In genomic region chr6:19465760-19466159, GRCh38 we compare ENCODE assay signal across 12 cellular contexts.
A peak's percentile ranks its signal among the peaks of the same experiment; 100 is the strongest.
DNase-seq lines count a peak whose midpoint lies in the region; FAIRE-seq and TF ChIP-seq lines count a peak whose summit lies in the region.
"Had no signal": no experiment of that assay in that cellular context is flagged by ENCODE, and none has a peak within 500 bp of the region (broad histone marks: within the 10 kb centered on the region; RNA-seq: fewer than 3 reads in every experiment).

No MANE protein-coding gene starts in this region.

- no peak overlapping the region for H3K23ac ChIP-seq in H1 (ENCODE audit: insufficient read length)

- TF ChIP-seq POLR2A in H1 (IDR thresholded peaks at IDR 0.05; ENCODE audit: control extremely low read depth in 1 of 2, low read depth in 2 of 2, low read length in 2 of 2) (no peak), erythroblast (IDR thresholded peaks at IDR 0.05; ENCODE audit: low read length) (no peak)

- no peak overlapping the region for H2BK12ac ChIP-seq in H1 (ENCODE audit: low read depth, low read length)

- H2BK5ac ChIP-seq in H1 (ENCODE audit: low read depth, low read length), result no peak overlapping the region

- no peak overlapping the region for H4K91ac ChIP-seq in H1 (replicated peaks; ENCODE audit: insufficient read length, low read length)

- POLR2A ChIA-PET in H1 (lab: Charles Lee; ENCODE audit: partially characterized antibody), result interaction anchor here (0.8 kb wide), 1 partner anchor 14 kb away, joined by 3 read pairs; no protein-coding TSS in a partner anchor

- 0 out of 4 replicates have a peak, but pooled peaks cover 0 to 3% of the 10 kb centered on the region in 2 experiments for H3K79me2 ChIP-seq in H1 (ENCODE audit: control insufficient read depth in 1 of 2, insufficient read depth in 2 of 2, low read length in 2 of 2)
- H3K79me2 ChIP-seq in osteoblast (ENCODE audit: insufficient read depth, low read length), result no peaks in the 10 kb centered on the region

- TF ChIP-seq CTCF in H1 (IDR thresholded peaks at IDR 0.05; ENCODE audit: control extremely low read depth in 1 of 3, insufficient read depth in 1 of 3, low read depth in 1 of 3, low read length in 3 of 3), result no peak
- TF ChIP-seq CTCF in osteoblast (IDR thresholded peaks at IDR 0.05; ENCODE audit: extremely low read depth, low read depth, low read length), result no peak

- WGBS in H1 (ENCODE audit: extremely low coverage in 1 of 2, insufficient coverage in 1 of 2, insufficient read length in 1 of 2, insufficient replicate concordance in 2 of 2, low coverage in 1 of 2, low lambda C conversion rate in 2 of 2, missing lambda C conversion rate in 1 of 2), 2 experiments, result 90% methylated on average over 3 of the region's 3 CpGs; no CpG with 5 or more reads in 1 of the 2 experiments

- no peak overlapping the region for H4K8ac ChIP-seq in H1 (ENCODE audit: extremely low read depth, insufficient read depth, low read length)

- H3K4me1 ChIP-seq in H1 (replicated peaks in 1 of 4; ENCODE audit: control insufficient read depth in 3 of 4, insufficient read depth in 4 of 4, low read length in 3 of 4), result no peaks in the 10 kb centered on the region
- peaks cover 14% of the 10 kb centered on the region for H3K4me1 ChIP-seq in osteoblast (ENCODE audit: insufficient read depth, low read length)

- no peaks in the 10 kb centered on the region for H3K9me3 ChIP-seq in H1 (ENCODE audit: insufficient read depth in 2 of 2, low read depth in 1 of 2, low read length in 1 of 2)
- no peaks in the 10 kb centered on the region for H3K9me3 ChIP-seq in osteoblast (ENCODE audit: low read depth, low read length)

- no peak overlapping the region for H3K9ac ChIP-seq in H1 (replicated peaks in 1 of 4; ENCODE audit: extremely low read depth in 1 of 4, low read depth in 3 of 4, low read length in 3 of 4)

- no peak overlapping the region for H2BK15ac ChIP-seq in H1 (ENCODE audit: low read length)

- H2AK5ac ChIP-seq in H1 (ENCODE audit: low read depth, low read length), result no peak overlapping the region

- H3K4me3 ChIP-seq in H1 (ENCODE audit: extremely low read depth in 1 of 4, insufficient read depth in 2 of 4, low read depth in 3 of 4, low read length in 4 of 4) (no peak overlapping the region), osteoblast (ENCODE audit: insufficient read depth, low read length) (no peak overlapping the region)
- H3K4me3 ChIP-seq: skin epidermis had no signal

- CTCF ChIA-PET in H1 (lab: Charles Lee; ENCODE audit: partially characterized antibody), result interaction anchor here (1.1 to 1.8 kb wide), 2 partner anchors 13 to 441 kb away, joined by 3 to 8 read pairs; no protein-coding TSS in a partner anchor

- no peak overlapping the region for H3K4ac ChIP-seq in H1 (replicated peaks; ENCODE audit: insufficient read length, low read depth, low read length)

- H2BK20ac ChIP-seq in H1 (ENCODE audit: low read length), result no peak overlapping the region

- H3K14ac ChIP-seq in H1 (ENCODE audit: insufficient read length), result no peak overlapping the region

- no peak overlapping the region for H3K27ac ChIP-seq in H1 (ENCODE audit: low read depth, low read length)
- peak overlapping the region; percentile 34 for H3K27ac ChIP-seq in osteoblast (ENCODE audit: low read depth, low read length)

- H4K5ac ChIP-seq in H1 (ENCODE audit: insufficient read length, low read depth, low read length), result no peak overlapping the region

- no peaks in the 10 kb centered on the region for H3K27me3 ChIP-seq in H1 (replicated peaks in 1 of 4; ENCODE audit: control insufficient read depth in 3 of 4, extremely low read depth in 1 of 4, insufficient read depth in 3 of 4, low read length in 3 of 4)
- H3K27me3 ChIP-seq in osteoblast (ENCODE audit: insufficient read depth, low read length), result no peaks in the 10 kb centered on the region

- peaks cover 5% of the 10 kb centered on the region; the same call in 1 of the 2 replicates for H3K23me2 ChIP-seq in H1 (ENCODE audit: low read depth, low read length)

- H3K56ac ChIP-seq in H1 (replicated peaks; ENCODE audit: insufficient read length, low read depth, low read length), result no peak overlapping the region

- in situ Hi-C loops in Caki2 (cut with HindIII; ENCODE audit: low pct_unique_long_range_greater_than_20kb, low sequenced_read_pairs), result no loop called here

- H3K18ac ChIP-seq in H1 (ENCODE audit: extremely low read depth, low read length), result no peak overlapping the region

- no peak overlapping the region for H2BK120ac ChIP-seq in H1 (replicated peaks; ENCODE audit: low read depth, low read length)

- H4K20me1 ChIP-seq in H1 (replicated peaks in 1 of 2; ENCODE audit: control insufficient read depth in 1 of 2, insufficient read depth in 2 of 2, low read length in 2 of 2) (peaks cover 0 to 6% of the 10 kb centered on the region in 2 experiments), osteoblast (ENCODE audit: insufficient read depth, low read length) (no peaks in the 10 kb centered on the region)

- no peak for TF ChIP-seq RAD21 in H1 (IDR thresholded peaks at IDR 0.05 in 1 of 2, conservative IDR thresholded peaks at IDR 0.05 in 1 of 2; ENCODE audit: low read depth in 2 of 2, low read length in 2 of 2)

- no peak overlapping the region for H3K4me2 ChIP-seq in H1 (ENCODE audit: insufficient read depth in 1 of 2, low read depth in 2 of 2, low read length in 2 of 2)
- H3K4me2 ChIP-seq in osteoblast (ENCODE audit: insufficient read depth, low read length), result peak overlapping the region; percentile 63

- H2AFZ ChIP-seq in H1 (ENCODE audit: low read length), result 0 out of 2 replicates have a peak overlapping the region, but pooled peaks have one; percentile 50
- H2AFZ ChIP-seq in osteoblast (ENCODE audit: low read length), result peak overlapping the region; percentile 88

- H3K36me3 ChIP-seq in H1 (ENCODE audit: control insufficient read depth in 2 of 4, insufficient read depth in 4 of 4, low read length in 3 of 4), result no peaks in the 10 kb centered on the region; a peak in 1 of 8 replicates
- no peaks in the 10 kb centered on the region for H3K36me3 ChIP-seq in osteoblast (ENCODE audit: insufficient read depth, low read length)

- peak; percentile 87 for DNase-seq in Caki2 (ENCODE audit: low read depth)
- DNase-seq in NCI-H1105 treated with DMSO at 0.1 percent for 48 hours (lab: John Stamatoyannopoulos, UW), result peak; percentile 94
- DNase-seq in H1 (ENCODE audit: low read depth in 1 of 2, low spot score in 2 of 2), result no peak
- peak; percentile 45 for DNase-seq in osteoblast (ENCODE audit: insufficient read length, low spot score, missing footprints)
- no peak for DNase-seq in CD1c-positive myeloid dendritic cell (ENCODE audit: extremely low spot score)
- DNase-seq in UCSD-AML1 (lab: John Stamatoyannopoulos, UW; ENCODE audit: unreplicated experiment), result no peak
- DNase-seq in erythroblast (lab: John Stamatoyannopoulos, UW), result no peak
- no peak for DNase-seq in stimulated activated naive CD4-positive, alpha-beta T cell (lab: John Stamatoyannopoulos, UW)
- DNase-seq: effector CD4-positive, alpha-beta T cell; left cardiac atrium had no signal

- no peaks in the 10 kb centered on the region for H3K79me1 ChIP-seq in H1 (ENCODE audit: low read depth, low read length)

- FAIRE-seq in H1 (lab: Jason Lieb, UNC), result no peak
- FAIRE-seq: G401.6 had no signal

- no peak for TF ChIP-seq EP300 in H1 (IDR thresholded peaks at IDR 0.05; ENCODE audit: borderline replicate concordance in 1 of 2, low read depth in 2 of 2, low read length in 2 of 2)

TF ChIP-seq in H1, 55 proteins besides CTCF, POLR2A, EP300 and RAD21:
- TF ChIP-seq CHD2 (IDR thresholded peaks at IDR 0.05; ENCODE audit: low read length) (no peak), ZNF274 (IDR thresholded peaks at IDR 0.05; ENCODE audit: borderline replicate concordance, extremely low read depth, low read length) (no peak), BRCA1 (IDR thresholded peaks at IDR 0.05; ENCODE audit: low read depth, low read length) (no peak), SIX5 (IDR thresholded peaks at IDR 0.05; ENCODE audit: low read depth, low read length) (no peak), JUN (IDR thresholded peaks at IDR 0.05; ENCODE audit: low read depth, low read length) (no peak), TAF7 (optimal IDR thresholded peaks at IDR 0.05; ENCODE audit: borderline replicate concordance, low read depth, low read length) (no peak), CTBP2 (IDR thresholded peaks at IDR 0.05; ENCODE audit: borderline replicate concordance, insufficient read depth, insufficient read length, low read length) (no peak), RNF2 (IDR thresholded peaks at IDR 0.05; ENCODE audit: borderline replicate concordance, low read depth, low read length, missing control alignments, poor library complexity, severe bottlenecking) (no peak)
- TF ChIP-seq, protein P1, sequence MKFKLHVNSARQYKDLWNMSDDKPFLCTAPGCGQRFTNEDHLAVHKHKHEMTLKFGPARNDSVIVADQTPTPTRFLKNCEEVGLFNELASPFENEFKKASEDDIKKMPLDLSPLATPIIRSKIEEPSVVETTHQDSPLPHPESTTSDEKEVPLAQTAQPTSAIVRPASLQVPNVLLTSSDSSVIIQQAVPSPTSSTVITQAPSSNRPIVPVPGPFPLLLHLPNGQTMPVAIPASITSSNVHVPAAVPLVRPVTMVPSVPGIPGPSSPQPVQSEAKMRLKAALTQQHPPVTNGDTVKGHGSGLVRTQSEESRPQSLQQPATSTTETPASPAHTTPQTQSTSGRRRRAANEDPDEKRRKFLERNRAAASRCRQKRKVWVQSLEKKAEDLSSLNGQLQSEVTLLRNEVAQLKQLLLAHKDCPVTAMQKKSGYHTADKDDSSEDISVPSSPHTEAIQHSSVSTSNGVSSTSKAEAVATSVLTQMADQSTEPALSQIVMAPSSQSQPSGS (IDR thresholded peaks at IDR 0.05; ENCODE audit: low read length), result no peak

Comparison
In these comparisons a context has a peak if more than half of its experiments do, and no peak if none do; other contexts are left out.
1. DNase-seq: peak in Caki2 (single experiment), NCI-H1105 treated with DMSO at 0.1 percent for 48 hours (single experiment) and osteoblast (single experiment); none in H1 (0 of 2), CD1c-positive myeloid dendritic cell (single experiment), UCSD-AML1 (single experiment), erythroblast (0 of 2) and stimulated activated naive CD4-positive, alpha-beta T cell (0 of 6).